2 cellular contexts compared by ENCODE assay signal in genomic region chr11:46338988-46339666, GRCh38.
TF ChIP-seq lines count a peak whose summit lies in the region.

No MANE protein-coding gene starts in this region.

TF ChIP-seq in K562, 482 proteins besides CTCF, POLR2A, EP300 and RAD21:
- TF ChIP-seq CHD4 (IDR thresholded peaks at IDR 0.05; ENCODE audit: insufficient read depth, insufficient replicate concordance, low read depth, low read length, poor library complexity, severe bottlenecking) (no peak), PKNOX1 (IDR thresholded peaks at IDR 0.05) (peak; percentile 59), MEF2D (tag; conservative IDR thresholded peaks at IDR 0.05; ENCODE audit: low read depth) (peak; percentile 84), VEZF1 (CRISPR knock-in tag; IDR thresholded peaks at IDR 0.05) (peak; percentile 44; the same call in 1 of the 2 replicates), MEF2A (IDR thresholded peaks at IDR 0.05; ENCODE audit: control insufficient read depth, low read depth, low read length) (peak; percentile 28; the same call in 1 of the 2 replicates), TBP (optimal IDR thresholded peaks at IDR 0.05; ENCODE audit: low read depth, low read length) (no peak), NRF1 (conservative IDR thresholded peaks at IDR 0.05 in 1 of 2, IDR thresholded peaks at IDR 0.05 in 1 of 2) (peak; percentile 82 to 85)

TF ChIP-seq in HepG2, 621 proteins besides CTCF, POLR2A, EP300 and RAD21:
- TF ChIP-seq HES4 (CRISPR knock-in tag; IDR thresholded peaks at IDR 0.05; ENCODE audit: borderline replicate concordance) (no peak), ZNF281 (CRISPR knock-in tag; IDR thresholded peaks at IDR 0.05; ENCODE audit: borderline replicate concordance) (no peak), ZNF619 (CRISPR knock-in tag; IDR thresholded peaks at IDR 0.05) (no peak), PLRG1 (conservative IDR thresholded peaks at IDR 0.05) (no peak), ZSCAN9 (CRISPR knock-in tag; IDR thresholded peaks at IDR 0.05; ENCODE audit: borderline replicate concordance) (no peak), TGIF2 (CRISPR knock-in tag; IDR thresholded peaks at IDR 0.05) (no peak), HOXA9 (CRISPR knock-in tag; IDR thresholded peaks at IDR 0.05; ENCODE audit: borderline replicate concordance) (no peak), ZNF616 (CRISPR knock-in tag; IDR thresholded peaks at IDR 0.05; ENCODE audit: low read depth) (no peak), ZNF777 (CRISPR knock-in tag; IDR thresholded peaks at IDR 0.05) (no peak), CENPX (CRISPR knock-in tag; IDR thresholded peaks at IDR 0.05) (no peak), JARID2 (CRISPR knock-in tag; IDR thresholded peaks at IDR 0.05; ENCODE audit: insufficient replicate concordance) (no peak)
